1 cellular context compared by ENCODE assay signal in the genomic region with DNA sequence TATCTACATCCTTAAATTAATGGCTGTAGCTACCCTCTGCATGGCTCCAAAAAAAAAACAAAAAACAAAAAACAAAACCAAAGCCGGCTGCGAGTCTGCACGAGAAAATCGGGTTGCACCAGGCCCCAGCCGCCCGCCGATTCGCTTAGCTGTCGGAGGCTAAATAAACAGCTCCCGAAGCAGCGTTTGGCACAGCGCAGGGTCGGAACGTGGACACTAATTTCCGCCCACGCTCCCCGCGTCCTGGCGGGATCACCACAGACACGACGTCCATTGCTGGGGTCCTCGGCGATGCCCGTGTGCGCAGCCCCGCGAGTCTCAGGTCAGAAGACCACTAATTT.
A peak's percentile ranks its signal among the peaks of the same experiment; 100 is the strongest.
TF ChIP-seq lines count a peak whose summit lies in the region.

No MANE protein-coding gene starts in this region.

TF ChIP-seq in HepG2, 621 proteins besides CTCF, POLR2A, EP300 and RAD21 (continued from another document and continues in another):
- TF ChIP-seq, protein P1, sequence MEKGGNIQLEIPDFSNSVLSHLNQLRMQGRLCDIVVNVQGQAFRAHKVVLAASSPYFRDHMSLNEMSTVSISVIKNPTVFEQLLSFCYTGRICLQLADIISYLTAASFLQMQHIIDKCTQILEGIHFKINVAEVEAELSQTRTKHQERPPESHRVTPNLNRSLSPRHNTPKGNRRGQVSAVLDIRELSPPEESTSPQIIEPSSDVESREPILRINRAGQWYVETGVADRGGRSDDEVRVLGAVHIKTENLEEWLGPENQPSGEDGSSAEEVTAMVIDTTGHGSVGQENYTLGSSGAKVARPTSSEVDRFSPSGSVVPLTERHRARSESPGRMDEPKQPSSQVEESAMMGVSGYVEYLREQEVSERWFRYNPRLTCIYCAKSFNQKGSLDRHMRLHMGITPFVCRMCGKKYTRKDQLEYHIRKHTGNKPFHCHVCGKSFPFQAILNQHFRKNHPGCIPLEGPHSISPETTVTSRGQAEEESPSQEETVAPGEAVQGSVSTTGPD (CRISPR knock-in tag; IDR thresholded peaks at IDR 0.05): 0 out of 2 replicates have a peak, but pooled peaks have one; percentile 8
- TF ChIP-seq, protein P2, sequence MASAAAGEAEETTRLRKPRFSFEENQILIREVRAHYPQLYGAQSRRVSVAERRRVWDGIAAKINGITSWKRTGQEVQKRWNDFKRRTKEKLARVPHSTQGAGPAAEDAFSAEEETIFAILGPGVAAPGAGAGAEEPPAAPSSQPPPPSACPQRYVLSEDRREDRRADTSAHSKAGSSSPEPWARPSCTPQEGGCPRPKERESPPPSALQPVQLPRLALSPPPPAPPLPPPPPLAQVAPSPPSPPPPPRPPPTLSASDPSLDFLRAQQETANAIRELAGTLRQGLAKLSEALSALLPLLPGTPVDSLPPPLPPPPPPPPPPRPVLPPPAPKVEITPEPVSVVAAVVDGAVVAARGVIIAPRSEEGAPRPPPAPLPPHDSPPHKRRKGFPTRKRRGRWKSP (CRISPR knock-in tag; IDR thresholded peaks at IDR 0.05): 0 out of 2 replicates have a peak, but pooled peaks have one; percentile 55
- no peak for TF ChIP-seq ZNF263 (CRISPR knock-in tag; IDR thresholded peaks at IDR 0.05)
- TF ChIP-seq ISX (CRISPR knock-in tag; conservative IDR thresholded peaks at IDR 0.05): peak; percentile 63; the same call in 1 of the 2 replicates
- peak; percentile 45; the same call in 1 of the 2 replicates for TF ChIP-seq ZSCAN29 (CRISPR knock-in tag; conservative IDR thresholded peaks at IDR 0.05)
- no peak for TF ChIP-seq TRIM24 (CRISPR knock-in tag; IDR thresholded peaks at IDR 0.05)
- no peak for TF ChIP-seq FOSL2 (CRISPR knock-in tag; IDR thresholded peaks at IDR 0.05)
- no peak for TF ChIP-seq GLI4 (CRISPR knock-in tag; IDR thresholded peaks at IDR 0.05; ENCODE audit: borderline replicate concordance)
- TF ChIP-seq NFYC (CRISPR knock-in tag; IDR thresholded peaks at IDR 0.05): 0 out of 2 replicates have a peak, but pooled peaks have one; percentile 5
- TF ChIP-seq HOXA7 (CRISPR knock-in tag; IDR thresholded peaks at IDR 0.05): peak; percentile 25; the same call in 1 of the 2 replicates
- TF ChIP-seq, protein P3, sequence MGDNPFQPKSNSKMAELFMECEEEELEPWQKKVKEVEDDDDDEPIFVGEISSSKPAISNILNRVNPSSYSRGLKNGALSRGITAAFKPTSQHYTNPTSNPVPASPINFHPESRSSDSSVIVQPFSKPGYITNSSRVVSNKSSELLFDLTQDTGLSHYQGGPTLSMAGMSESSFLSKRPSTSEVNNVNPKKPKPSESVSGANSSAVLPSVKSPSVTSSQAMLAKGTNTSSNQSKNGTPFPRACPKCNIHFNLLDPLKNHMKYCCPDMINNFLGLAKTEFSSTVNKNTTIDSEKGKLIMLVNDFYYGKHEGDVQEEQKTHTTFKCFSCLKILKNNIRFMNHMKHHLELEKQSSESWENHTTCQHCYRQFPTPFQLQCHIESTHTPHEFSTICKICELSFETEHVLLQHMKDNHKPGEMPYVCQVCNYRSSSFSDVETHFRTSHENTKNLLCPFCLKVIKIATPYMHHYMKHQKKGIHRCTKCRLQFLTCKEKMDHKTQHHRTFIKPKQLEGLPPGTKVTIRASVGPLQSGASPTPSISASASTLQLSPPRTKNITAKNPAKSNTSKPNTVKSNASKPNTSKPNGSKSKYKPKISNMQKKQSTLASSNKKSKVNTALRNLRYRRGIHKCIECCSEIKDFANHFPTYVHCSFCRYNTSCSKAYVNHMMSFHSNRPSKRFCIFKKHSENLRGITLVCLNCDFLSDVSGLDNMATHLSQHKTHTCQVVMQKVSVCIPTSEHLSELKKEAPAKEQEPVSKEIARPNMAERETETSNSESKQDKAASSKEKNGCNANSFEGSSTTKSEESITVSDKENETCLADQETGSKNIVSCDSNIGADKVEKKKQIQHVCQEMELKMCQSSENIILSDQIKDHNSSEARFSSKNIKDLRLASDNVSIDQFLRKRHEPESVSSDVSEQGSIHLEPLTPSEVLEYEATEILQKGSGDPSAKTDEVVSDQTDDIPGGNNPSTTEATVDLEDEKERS (CRISPR knock-in tag; IDR thresholded peaks at IDR 0.05): 0 out of 2 replicates have a peak, but pooled peaks have one; percentile 72
- 0 out of 2 replicates have a peak, but pooled peaks have one; percentile 75 for TF ChIP-seq PAWR (CRISPR knock-in tag; IDR thresholded peaks at IDR 0.05; ENCODE audit: borderline replicate concordance)
- TF ChIP-seq, protein P4, sequence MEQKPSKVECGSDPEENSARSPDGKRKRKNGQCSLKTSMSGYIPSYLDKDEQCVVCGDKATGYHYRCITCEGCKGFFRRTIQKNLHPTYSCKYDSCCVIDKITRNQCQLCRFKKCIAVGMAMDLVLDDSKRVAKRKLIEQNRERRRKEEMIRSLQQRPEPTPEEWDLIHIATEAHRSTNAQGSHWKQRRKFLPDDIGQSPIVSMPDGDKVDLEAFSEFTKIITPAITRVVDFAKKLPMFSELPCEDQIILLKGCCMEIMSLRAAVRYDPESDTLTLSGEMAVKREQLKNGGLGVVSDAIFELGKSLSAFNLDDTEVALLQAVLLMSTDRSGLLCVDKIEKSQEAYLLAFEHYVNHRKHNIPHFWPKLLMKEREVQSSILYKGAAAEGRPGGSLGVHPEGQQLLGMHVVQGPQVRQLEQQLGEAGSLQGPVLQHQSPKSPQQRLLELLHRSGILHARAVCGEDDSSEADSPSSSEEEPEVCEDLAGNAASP (CRISPR knock-in tag; IDR thresholded peaks at IDR 0.05; ENCODE audit: borderline replicate concordance): no peak
- TF ChIP-seq REXO4 (CRISPR knock-in tag; IDR thresholded peaks at IDR 0.05; ENCODE audit: borderline replicate concordance): 0 out of 2 replicates have a peak, but pooled peaks have one; percentile 45
- TF ChIP-seq, protein P5, sequence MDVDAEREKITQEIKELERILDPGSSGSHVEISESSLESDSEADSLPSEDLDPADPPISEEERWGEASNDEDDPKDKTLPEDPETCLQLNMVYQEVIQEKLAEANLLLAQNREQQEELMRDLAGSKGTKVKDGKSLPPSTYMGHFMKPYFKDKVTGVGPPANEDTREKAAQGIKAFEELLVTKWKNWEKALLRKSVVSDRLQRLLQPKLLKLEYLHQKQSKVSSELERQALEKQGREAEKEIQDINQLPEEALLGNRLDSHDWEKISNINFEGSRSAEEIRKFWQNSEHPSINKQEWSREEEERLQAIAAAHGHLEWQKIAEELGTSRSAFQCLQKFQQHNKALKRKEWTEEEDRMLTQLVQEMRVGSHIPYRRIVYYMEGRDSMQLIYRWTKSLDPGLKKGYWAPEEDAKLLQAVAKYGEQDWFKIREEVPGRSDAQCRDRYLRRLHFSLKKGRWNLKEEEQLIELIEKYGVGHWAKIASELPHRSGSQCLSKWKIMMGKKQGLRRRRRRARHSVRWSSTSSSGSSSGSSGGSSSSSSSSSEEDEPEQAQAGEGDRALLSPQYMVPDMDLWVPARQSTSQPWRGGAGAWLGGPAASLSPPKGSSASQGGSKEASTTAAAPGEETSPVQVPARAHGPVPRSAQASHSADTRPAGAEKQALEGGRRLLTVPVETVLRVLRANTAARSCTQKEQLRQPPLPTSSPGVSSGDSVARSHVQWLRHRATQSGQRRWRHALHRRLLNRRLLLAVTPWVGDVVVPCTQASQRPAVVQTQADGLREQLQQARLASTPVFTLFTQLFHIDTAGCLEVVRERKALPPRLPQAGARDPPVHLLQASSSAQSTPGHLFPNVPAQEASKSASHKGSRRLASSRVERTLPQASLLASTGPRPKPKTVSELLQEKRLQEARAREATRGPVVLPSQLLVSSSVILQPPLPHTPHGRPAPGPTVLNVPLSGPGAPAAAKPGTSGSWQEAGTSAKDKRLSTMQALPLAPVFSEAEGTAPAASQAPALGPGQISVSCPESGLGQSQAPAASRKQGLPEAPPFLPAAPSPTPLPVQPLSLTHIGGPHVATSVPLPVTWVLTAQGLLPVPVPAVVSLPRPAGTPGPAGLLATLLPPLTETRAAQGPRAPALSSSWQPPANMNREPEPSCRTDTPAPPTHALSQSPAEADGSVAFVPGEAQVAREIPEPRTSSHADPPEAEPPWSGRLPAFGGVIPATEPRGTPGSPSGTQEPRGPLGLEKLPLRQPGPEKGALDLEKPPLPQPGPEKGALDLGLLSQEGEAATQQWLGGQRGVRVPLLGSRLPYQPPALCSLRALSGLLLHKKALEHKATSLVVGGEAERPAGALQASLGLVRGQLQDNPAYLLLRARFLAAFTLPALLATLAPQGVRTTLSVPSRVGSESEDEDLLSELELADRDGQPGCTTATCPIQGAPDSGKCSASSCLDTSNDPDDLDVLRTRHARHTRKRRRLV (CRISPR knock-in tag; IDR thresholded peaks at IDR 0.05): peak; percentile 73
- TF ChIP-seq, protein P6, sequence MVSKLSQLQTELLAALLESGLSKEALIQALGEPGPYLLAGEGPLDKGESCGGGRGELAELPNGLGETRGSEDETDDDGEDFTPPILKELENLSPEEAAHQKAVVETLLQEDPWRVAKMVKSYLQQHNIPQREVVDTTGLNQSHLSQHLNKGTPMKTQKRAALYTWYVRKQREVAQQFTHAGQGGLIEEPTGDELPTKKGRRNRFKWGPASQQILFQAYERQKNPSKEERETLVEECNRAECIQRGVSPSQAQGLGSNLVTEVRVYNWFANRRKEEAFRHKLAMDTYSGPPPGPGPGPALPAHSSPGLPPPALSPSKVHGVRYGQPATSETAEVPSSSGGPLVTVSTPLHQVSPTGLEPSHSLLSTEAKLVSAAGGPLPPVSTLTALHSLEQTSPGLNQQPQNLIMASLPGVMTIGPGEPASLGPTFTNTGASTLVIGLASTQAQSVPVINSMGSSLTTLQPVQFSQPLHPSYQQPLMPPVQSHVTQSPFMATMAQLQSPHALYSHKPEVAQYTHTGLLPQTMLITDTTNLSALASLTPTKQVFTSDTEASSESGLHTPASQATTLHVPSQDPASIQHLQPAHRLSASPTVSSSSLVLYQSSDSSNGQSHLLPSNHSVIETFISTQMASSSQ (IDR thresholded peaks at IDR 0.05; ENCODE audit: low read depth): no peak
- TF ChIP-seq, protein P6 (CRISPR knock-in tag; IDR thresholded peaks at IDR 0.05; ENCODE audit: borderline replicate concordance): no peak; the same call in 1 of the 2 replicates
- TF ChIP-seq, protein P7, sequence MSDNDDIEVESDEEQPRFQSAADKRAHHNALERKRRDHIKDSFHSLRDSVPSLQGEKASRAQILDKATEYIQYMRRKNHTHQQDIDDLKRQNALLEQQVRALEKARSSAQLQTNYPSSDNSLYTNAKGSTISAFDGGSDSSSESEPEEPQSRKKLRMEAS (IDR thresholded peaks at IDR 0.05): no peak
- TF ChIP-seq REL (CRISPR knock-in tag; conservative IDR thresholded peaks at IDR 0.05): peak; percentile 90
- TF ChIP-seq SAFB2 (CRISPR knock-in tag; IDR thresholded peaks at IDR 0.05; ENCODE audit: borderline replicate concordance, low read depth): peak; percentile 74; the same call in 1 of the 2 replicates
- no peak for TF ChIP-seq PHF5A (CRISPR knock-in tag; IDR thresholded peaks at IDR 0.05; ENCODE audit: low read depth, unreplicated experiment)
- TF ChIP-seq ZBTB8A (CRISPR knock-in tag; IDR thresholded peaks at IDR 0.05; ENCODE audit: borderline replicate concordance, low read depth): no peak; the same call in 1 of the 2 replicates
- TF ChIP-seq EEA1 (CRISPR knock-in tag; IDR thresholded peaks at IDR 0.05; ENCODE audit: borderline replicate concordance): 0 out of 2 replicates have a peak, but pooled peaks have one; percentile 17
- TF ChIP-seq FOSL1 (CRISPR knock-in tag; IDR thresholded peaks at IDR 0.05; ENCODE audit: borderline replicate concordance): no peak
- peak; percentile 3 for TF ChIP-seq SKI (IDR thresholded peaks at IDR 0.05; ENCODE audit: partially characterized antibody)
- TF ChIP-seq ZNF564 (CRISPR knock-in tag; IDR thresholded peaks at IDR 0.05): 0 out of 2 replicates have a peak, but pooled peaks have one; percentile 25
- no peak for TF ChIP-seq ZSCAN20 (CRISPR knock-in tag; IDR thresholded peaks at IDR 0.05; ENCODE audit: borderline replicate concordance)
- peak; percentile 89; the same call in 1 of the 2 replicates for TF ChIP-seq ZNF547 (CRISPR knock-in tag; IDR thresholded peaks at IDR 0.05)
- no peak for TF ChIP-seq KDM6A (CRISPR knock-in tag; IDR thresholded peaks at IDR 0.05; ENCODE audit: low read depth)
- TF ChIP-seq ZNF768 (CRISPR knock-in tag; IDR thresholded peaks at IDR 0.05): no peak
- TF ChIP-seq PAF1 (CRISPR knock-in tag; IDR thresholded peaks at IDR 0.05): no peak
- TF ChIP-seq, protein P8, sequence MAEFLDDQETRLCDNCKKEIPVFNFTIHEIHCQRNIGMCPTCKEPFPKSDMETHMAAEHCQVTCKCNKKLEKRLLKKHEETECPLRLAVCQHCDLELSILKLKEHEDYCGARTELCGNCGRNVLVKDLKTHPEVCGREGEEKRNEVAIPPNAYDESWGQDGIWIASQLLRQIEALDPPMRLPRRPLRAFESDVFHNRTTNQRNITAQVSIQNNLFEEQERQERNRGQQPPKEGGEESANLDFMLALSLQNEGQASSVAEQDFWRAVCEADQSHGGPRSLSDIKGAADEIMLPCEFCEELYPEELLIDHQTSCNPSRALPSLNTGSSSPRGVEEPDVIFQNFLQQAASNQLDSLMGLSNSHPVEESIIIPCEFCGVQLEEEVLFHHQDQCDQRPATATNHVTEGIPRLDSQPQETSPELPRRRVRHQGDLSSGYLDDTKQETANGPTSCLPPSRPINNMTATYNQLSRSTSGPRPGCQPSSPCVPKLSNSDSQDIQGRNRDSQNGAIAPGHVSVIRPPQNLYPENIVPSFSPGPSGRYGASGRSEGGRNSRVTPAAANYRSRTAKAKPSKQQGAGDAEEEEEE (CRISPR knock-in tag; IDR thresholded peaks at IDR 0.05; ENCODE audit: borderline replicate concordance): peak; percentile 87; the same call in 1 of the 2 replicates
- TF ChIP-seq ARNT2 (CRISPR knock-in tag; IDR thresholded peaks at IDR 0.05; ENCODE audit: low read depth): 0 out of 2 replicates have a peak, but pooled peaks have one; percentile 62
- TF ChIP-seq, protein P9, sequence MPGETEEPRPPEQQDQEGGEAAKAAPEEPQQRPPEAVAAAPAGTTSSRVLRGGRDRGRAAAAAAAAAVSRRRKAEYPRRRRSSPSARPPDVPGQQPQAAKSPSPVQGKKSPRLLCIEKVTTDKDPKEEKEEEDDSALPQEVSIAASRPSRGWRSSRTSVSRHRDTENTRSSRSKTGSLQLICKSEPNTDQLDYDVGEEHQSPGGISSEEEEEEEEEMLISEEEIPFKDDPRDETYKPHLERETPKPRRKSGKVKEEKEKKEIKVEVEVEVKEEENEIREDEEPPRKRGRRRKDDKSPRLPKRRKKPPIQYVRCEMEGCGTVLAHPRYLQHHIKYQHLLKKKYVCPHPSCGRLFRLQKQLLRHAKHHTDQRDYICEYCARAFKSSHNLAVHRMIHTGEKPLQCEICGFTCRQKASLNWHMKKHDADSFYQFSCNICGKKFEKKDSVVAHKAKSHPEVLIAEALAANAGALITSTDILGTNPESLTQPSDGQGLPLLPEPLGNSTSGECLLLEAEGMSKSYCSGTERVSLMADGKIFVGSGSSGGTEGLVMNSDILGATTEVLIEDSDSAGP (CRISPR knock-in tag; IDR thresholded peaks at IDR 0.05; ENCODE audit: borderline replicate concordance): 0 out of 2 replicates have a peak, but pooled peaks have one; percentile 88
- TF ChIP-seq GTF2F1 (IDR thresholded peaks at IDR 0.05; ENCODE audit: low read length): no peak
- no peak for TF ChIP-seq STAG1 (CRISPR knock-in tag; IDR thresholded peaks at IDR 0.05)
